Comparison of ENCODE assay signal across 24 cellular contexts in the genomic region with DNA sequence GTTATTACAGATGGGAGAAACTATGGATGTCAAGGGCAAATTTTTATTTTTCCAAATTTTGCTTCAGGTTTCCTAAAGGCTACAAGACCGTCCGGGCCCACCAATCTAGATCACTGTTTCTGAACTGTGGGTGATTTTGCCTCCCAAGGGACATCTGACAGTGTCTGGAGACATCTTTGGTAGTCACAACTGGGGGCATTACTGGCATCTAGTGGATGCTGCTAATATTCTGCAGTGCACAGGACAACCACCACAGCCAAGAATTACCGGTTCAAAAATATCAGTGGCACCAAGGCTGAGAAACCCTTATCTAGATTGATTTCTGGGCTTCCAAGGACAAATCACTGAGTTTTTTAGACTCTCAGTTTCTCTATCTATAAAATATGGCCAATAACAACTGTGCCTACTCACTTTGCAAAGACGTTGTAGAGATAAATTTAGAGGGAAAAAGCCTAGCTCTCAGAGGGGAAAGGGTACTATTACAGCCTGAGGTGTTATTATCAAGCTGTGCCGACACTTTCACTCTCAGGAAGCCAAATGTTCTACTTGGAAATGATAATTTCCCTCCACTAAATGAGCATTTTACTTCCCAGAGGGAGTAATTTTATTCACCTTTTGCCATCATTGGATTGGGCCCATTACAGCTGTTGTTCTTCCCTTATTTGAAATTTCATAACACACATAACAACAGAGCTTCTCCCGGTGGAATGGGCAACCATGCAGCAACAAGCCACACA.
A peak's percentile ranks its signal among the peaks of the same experiment; 100 is the strongest.
DNase-seq lines count a peak whose midpoint lies in the region; ATAC-seq, FAIRE-seq and TF ChIP-seq lines count a peak whose summit lies in the region.
"Had no signal": no experiment of that assay in that cellular context is flagged by ENCODE, and none has a peak within 500 bp of the region (broad histone marks: within the 10 kb centered on the region; RNA-seq: fewer than 3 reads in every experiment).

No MANE protein-coding gene starts in this region.

- H3K36me3 Mint-ChIP-seq in glutamatergic neuron (ENCODE audit: unreplicated experiment): no peaks in the 10 kb centered on the region
- H3K36me3 Mint-ChIP-seq: CD14-positive monocyte; memory B cell; naive thymus-derived CD4-positive, alpha-beta T cell; stimulated activated effector memory CD8-positive, alpha-beta T cell treated with anti-CD3 and anti-CD28 coated beads, Interleukin-12 subunit alpha, Interleukin-12 subunit beta, amount 100 ng/mL, for 72 hours had no signal

- CTCF ChIA-PET in HepG2 (lab: Yijun Ruan, JAX; ENCODE audit: low intra/inter-chr PET ratio, low total read pairs) (no interaction called here), PC-3 (lab: Charles Lee) (no interaction called here)

- peaks cover 45% of the 10 kb centered on the region for H3K4me1 Mint-ChIP-seq in glutamatergic neuron (ENCODE audit: low read depth, unreplicated experiment)
- H3K4me1 Mint-ChIP-seq: CD14-positive monocyte; central memory CD8-positive, alpha-beta T cell; memory B cell; naive thymus-derived CD4-positive, alpha-beta T cell; stimulated activated effector memory CD8-positive, alpha-beta T cell treated with anti-CD3 and anti-CD28 coated beads, Interleukin-12 subunit alpha, Interleukin-12 subunit beta, amount 100 ng/mL, for 72 hours had no signal

- intact Hi-C loops in HepG2 (cut with micrococcal nuclease; ENCODE audit: unreplicated experiment) (no loop called here), right lobe of liver (cut with DNase I) (no loop called here), PC-3 (cut with micrococcal nuclease) (no loop called here)

- H3K4me1 ChIP-seq in HepG2 (ENCODE audit: insufficient read depth, low read length) (no peaks in the 10 kb centered on the region), right lobe of liver (peaks cover 0 to 6% (median 0%) of the 10 kb centered on the region in 4 donors), PC-3 (ENCODE audit: insufficient read depth, low read length) (no peaks in the 10 kb centered on the region)
- H3K4me1 ChIP-seq: gastrocnemius medialis, pancreas, thyroid gland had no signal

- peak; percentile 54; the same call in 1 of the 3 replicates for ATAC-seq in HepG2
- no peak for ATAC-seq in right lobe of liver
- ATAC-seq in PC-3: peak; percentile 49; the same call in 1 of the 2 replicates
- no peak for ATAC-seq in HG02759 (IDR thresholded peaks at IDR 0.05; ENCODE audit: unreplicated experiment)
- no peak for ATAC-seq in HG03442 (IDR thresholded peaks at IDR 0.05; ENCODE audit: unreplicated experiment)
- ATAC-seq: activated CD4-positive, CD25-positive, alpha-beta regulatory T cell treated with anti-CD3 and anti-CD28 coated beads, Interleukin-2, amount 50 U/mL, for 24 hours; gastrocnemius medialis; naive thymus-derived CD4-positive, alpha-beta T cell; pancreas; stimulated activated effector memory CD8-positive, alpha-beta T cell treated with anti-CD3 and anti-CD28 coated beads, Interleukin-12 subunit alpha, Interleukin-12 subunit beta, amount 100 ng/mL, for 72 hours had no signal

- no TSS peak for BruUV-seq in HepG2 (replicated peaks; lab: Mats Ljungman, UMichigan)
- no TSS peak for BruUV-seq in PC-3 (replicated peaks; lab: Mats Ljungman, UMichigan)

- peaks cover 8% of the 10 kb centered on the region for H3K9me3 Mint-ChIP-seq in glutamatergic neuron (ENCODE audit: unreplicated experiment)
- H3K9me3 Mint-ChIP-seq: activated naive CD4-positive, alpha-beta T cell treated with anti-CD3 and anti-CD28 coated beads for 36 hours; CD14-positive monocyte; memory B cell had no signal

- WGBS in HepG2 (ENCODE audit: low lambda C conversion rate): 1% methylated on average over 5 of the region's 6 CpGs
- WGBS in right lobe of liver (ENCODE audit: insufficient coverage, low coverage, low lambda C conversion rate, missing lambda C conversion rate): 50% methylated on average over 6 of the region's 6 CpGs

- peaks cover 4% of the 10 kb centered on the region for H3K27me3 Mint-ChIP-seq in glutamatergic neuron (ENCODE audit: unreplicated experiment)
- H3K27me3 Mint-ChIP-seq: central memory CD8-positive, alpha-beta T cell; memory B cell had no signal

- DNase-seq in HepG2 (ENCODE audit: low spot score) (no peak), right lobe of liver (no peak), PC-3 (peak; percentile 10), glutamatergic neuron (no peak), urothelium cell line (ENCODE audit: low spot score) (peak; percentile 6), kidney glomerular epithelial cell (lab: John Stamatoyannopoulos, UW) (no peak)
- DNase-seq: activated naive CD4-positive, alpha-beta T cell treated with anti-CD3 and anti-CD28 coated beads for 36 hours; activated T-cell treated with anti-CD3 and anti-CD28 coated beads, Interleukin-2, amount 50 U/mL, for 48 hours; erythroblast; gastrocnemius medialis; HFFc6; naive thymus-derived CD4-positive, alpha-beta T cell; NCI-H1105; NK-92 treated with Interleukin-12 subunit alpha and Interleukin-12 subunit beta, amount 100 ng/mL, for 24 hours; pancreas; thyroid gland had no signal

- H3K79me2 ChIP-seq in HepG2 (ENCODE audit: insufficient read depth, low read length) (no peaks in the 10 kb centered on the region), PC-3 (ENCODE audit: low read length) (no peaks in the 10 kb centered on the region)

- TF ChIP-seq EP300 in HepG2 (IDR thresholded peaks at IDR 0.05; ENCODE audit: low read depth in 2 of 2, low read length in 2 of 2) (no peak), HepG2 (CRISPR knock-in tag; IDR thresholded peaks at IDR 0.05; ENCODE audit: borderline replicate concordance) (no peak)

- H3F3A ChIP-seq in PC-3 (ENCODE audit: low read length, unreplicated experiment): no peaks in the 10 kb centered on the region

- peak overlapping the region; percentile 39 for H3K4me3 Mint-ChIP-seq in glutamatergic neuron (ENCODE audit: unreplicated experiment)
- H3K4me3 Mint-ChIP-seq: activated naive CD4-positive, alpha-beta T cell treated with anti-CD3 and anti-CD28 coated beads for 36 hours; CD14-positive monocyte; central memory CD8-positive, alpha-beta T cell; HFFc6; memory B cell; naive thymus-derived CD4-positive, alpha-beta T cell; stimulated activated effector memory CD8-positive, alpha-beta T cell treated with anti-CD3 and anti-CD28 coated beads, Interleukin-12 subunit alpha, Interleukin-12 subunit beta, amount 100 ng/mL, for 72 hours had no signal

- H3K27ac Mint-ChIP-seq in glutamatergic neuron (ENCODE audit: unreplicated experiment): peak overlapping the region; percentile 98
- H3K27ac Mint-ChIP-seq: activated naive CD4-positive, alpha-beta T cell treated with anti-CD3 and anti-CD28 coated beads for 36 hours; CD14-positive monocyte; HFFc6; memory B cell; naive thymus-derived CD4-positive, alpha-beta T cell; stimulated activated effector memory CD8-positive, alpha-beta T cell treated with anti-CD3 and anti-CD28 coated beads, Interleukin-12 subunit alpha, Interleukin-12 subunit beta, amount 100 ng/mL, for 72 hours had no signal

- no peaks in the 10 kb centered on the region for H3K9me2 ChIP-seq in PC-3 (replicated peaks; ENCODE audit: low read length)

- H4K20me1 ChIP-seq in HepG2 (ENCODE audit: insufficient read depth, low read length) (no peaks in the 10 kb centered on the region), PC-3 (ENCODE audit: low read length) (no peaks in the 10 kb centered on the region)

- in situ Hi-C loops in HepG2 (cut with HindIII; ENCODE audit: extremely low pct_ligation_motif_present, low pct_unique_long_range_greater_than_20kb): loop anchor here (10.0 kb wide), 1 partner anchor 222 kb away; no protein-coding TSS in a partner anchor

- H3K36me3 ChIP-seq in HepG2 (replicated peaks in 1 of 2; ENCODE audit: control insufficient read depth in 1 of 2, insufficient read depth in 2 of 2, low read length in 2 of 2) (no peaks in the 10 kb centered on the region), right lobe of liver (no peaks in the 10 kb centered on the region), PC-3 (ENCODE audit: low read depth, low read length) (no peaks in the 10 kb centered on the region)
- H3K36me3 ChIP-seq: gastrocnemius medialis, pancreas, thyroid gland had no signal

- H2AFZ ChIP-seq in HepG2 (ENCODE audit: low read length) (no peak overlapping the region), PC-3 (ENCODE audit: low read length) (no peak overlapping the region)

- TF ChIP-seq RAD21 in HepG2 (CRISPR knock-in tag; IDR thresholded peaks at IDR 0.05): no peak

- H3K9ac ChIP-seq in HepG2 (ENCODE audit: insufficient read depth, low read depth, low read length): no peak overlapping the region
- H3K9ac ChIP-seq in PC-3 (ENCODE audit: low read length): no peak overlapping the region

- POLR2A ChIA-PET in HepG2 (lab: Yijun Ruan, JAX): no interaction called here
- POLR2A ChIA-PET in PC-3 (lab: Charles Lee; ENCODE audit: unreplicated experiment): no interaction called here

- H3K9me3 ChIP-seq in HepG2 (ENCODE audit: low read length) (no peaks in the 10 kb centered on the region), right lobe of liver (no peaks in the 10 kb centered on the region), PC-3 (ENCODE audit: low read length) (no peaks in the 10 kb centered on the region)
- H3K9me3 ChIP-seq: gastrocnemius medialis, pancreas, thyroid gland had no signal

- no peak overlapping the region for H3K27ac ChIP-seq in HepG2 (ENCODE audit: extremely low read length, insufficient read depth, low read length)
- H3K27ac ChIP-seq in right lobe of liver: no peak overlapping the region
- no peak overlapping the region for H3K27ac ChIP-seq in PC-3 (ENCODE audit: low read length)
- H3K27ac ChIP-seq: gastrocnemius medialis, pancreas, thyroid gland had no signal

- H3K27me3 ChIP-seq in HepG2 (ENCODE audit: control insufficient read depth in 1 of 2, insufficient read depth in 2 of 2, low read length in 2 of 2) (no peaks in the 10 kb centered on the region), right lobe of liver (no peaks in the 10 kb centered on the region), PC-3 (ENCODE audit: low read length) (peaks cover 5% of the 10 kb centered on the region; the same call in 1 of the 2 replicates)
- H3K27me3 ChIP-seq: gastrocnemius medialis, pancreas, thyroid gland had no signal

- H3K4me2 ChIP-seq in HepG2 (ENCODE audit: low read depth, low read length): no peak overlapping the region
- no peak overlapping the region for H3K4me2 ChIP-seq in PC-3 (ENCODE audit: low read length)

- no peak overlapping the region for H3K4me3 ChIP-seq in HepG2 (replicated peaks in 1 of 3; ENCODE audit: insufficient read depth in 1 of 3, low read depth in 2 of 3, low read length in 3 of 3)
- no peak overlapping the region for H3K4me3 ChIP-seq in right lobe of liver
- H3K4me3 ChIP-seq in PC-3 (ENCODE audit: low read length): no peak overlapping the region
- H3K4me3 ChIP-seq: gastrocnemius medialis, pancreas, thyroid gland had no signal

- TF ChIP-seq CTCF in HepG2 (CRISPR knock-in tag; IDR thresholded peaks at IDR 0.05): no peak
- TF ChIP-seq CTCF in right lobe of liver (IDR thresholded peaks at IDR 0.05): no peak
- peak; percentile 37; the same call in 1 of the 2 replicates for TF ChIP-seq CTCF in PC-3 (conservative IDR thresholded peaks at IDR 0.05; ENCODE audit: low read depth, low read length)
- TF ChIP-seq CTCF in glutamatergic neuron (IDR thresholded peaks at IDR 0.05; ENCODE audit: partially characterized antibody, unreplicated experiment): no peak

- FAIRE-seq in HepG2 (lab: Jason Lieb, UNC) (no peak), urothelium cell line (lab: Jason Lieb, UNC) (no peak)
- FAIRE-seq: D721Med, pancreas had no signal

- TF ChIP-seq POLR2A in HepG2 (IDR thresholded peaks at IDR 0.05; ENCODE audit: insufficient read depth in 1 of 2, low read depth in 2 of 2, low read length in 2 of 2) (no peak), right lobe of liver (IDR thresholded peaks at IDR 0.05) (no peak)

Comparison
In these comparisons a context has a peak if more than half of its experiments do, and no peak if none do; other contexts are left out.
1. ATAC-seq: peak in HepG2 (single experiment) and PC-3 (single experiment); none in right lobe of liver (0 of 4), HG02759 (single experiment) and HG03442 (single experiment).
2. DNase-seq: peak in PC-3 (single experiment) and urothelium cell line (single experiment); none in HepG2 (single experiment), right lobe of liver (0 of 3), glutamatergic neuron (single experiment) and kidney glomerular epithelial cell (single experiment).